In the genomic region with DNA sequence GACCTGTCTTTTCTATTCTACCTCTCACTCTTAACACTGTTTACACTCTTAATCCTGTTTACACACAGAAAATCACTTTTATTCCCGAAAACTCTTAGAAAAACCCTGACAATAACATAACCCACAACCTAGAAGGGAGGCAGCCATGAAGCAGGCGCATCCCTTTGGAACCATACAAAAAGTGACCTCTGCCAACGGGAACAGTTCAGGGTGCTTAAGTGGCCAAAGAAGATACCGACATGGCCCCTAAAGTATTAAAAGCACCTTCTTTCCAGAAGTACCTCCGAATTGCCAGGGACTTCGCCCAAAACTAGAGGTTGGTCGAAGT, we compare ENCODE assay signal across 8 cellular contexts. TPM values are rescaled to one million over a fixed set of nuclear protein-coding genes. Genes with fewer than 3 reads are reported as not detected.
A peak's percentile ranks its signal among the peaks of the same experiment; 100 is the strongest.
DNase-seq lines count a peak whose midpoint lies in the region; ATAC-seq and TF ChIP-seq lines count a peak whose summit lies in the region.

No MANE protein-coding gene starts in this region.

- H3K4me3 ChIP-seq in A673 (ENCODE audit: low read depth, low read length, poor library complexity, severe bottlenecking) (peak overlapping the region; percentile 66), tibial artery (peak overlapping the region; percentile 61 to 71)

- H3K4me1 ChIP-seq in A673 (ENCODE audit: insufficient read depth, low read length, poor library complexity, severe bottlenecking), result peaks cover 8% of the 10 kb centered on the region
- H3K4me1 ChIP-seq in tibial artery, result peaks cover 0 to 47% (median 20%) of the 10 kb centered on the region in 4 donors

- no peaks in the 10 kb centered on the region for H3K27me3 ChIP-seq in A673 (replicated peaks; ENCODE audit: insufficient read depth, low read depth, low read length, poor library complexity)
- H3K27me3 ChIP-seq in tibial artery, result no peaks in the 10 kb centered on the region

- POLR2A ChIA-PET in A673 (lab: Charles Lee; ENCODE audit: low non-redundant PET), result no interaction called here

- no peaks in the 10 kb centered on the region for H3K9me3 ChIP-seq in A673 (ENCODE audit: low read depth, low read length, poor library complexity, severe bottlenecking)
- no peaks in the 10 kb centered on the region for H3K9me3 ChIP-seq in tibial artery

- H3K27ac ChIP-seq in A673 (ENCODE audit: low read depth, low read length, poor library complexity, severe bottlenecking), result peak overlapping the region; percentile 92
- H3K27ac ChIP-seq in angular gyrus (ENCODE audit: low read depth, low read length), result peak overlapping the region; percentile 77
- peak overlapping the region; percentile 86 to 87 for H3K27ac ChIP-seq in tibial artery

- DNase-seq in A673 (ENCODE audit: low spot score) (no peak), left colon (peak in 1 of 2 donors; percentile 11), tibial artery (no peak), mesenteric fat pad (ENCODE audit: low spot score) (no peak), NOMO-1 treated with DMSO at 0.1 percent for 48 hours (lab: John Stamatoyannopoulos, UW; ENCODE audit: unreplicated experiment) (no peak)

- intact Hi-C loops in A673 (cut with micrococcal nuclease; ENCODE audit: unreplicated experiment) (loop anchor here (5.0 kb wide), 1 partner anchor 385 kb away; no protein-coding TSS in a partner anchor), left colon (cut with DNase I, micrococcal nuclease) (no loop called here), tibial artery (cut with DNase I; ENCODE audit: low total_unique reads) (no loop called here)

- no peaks in the 10 kb centered on the region for H3K36me3 ChIP-seq in A673 (ENCODE audit: insufficient read depth, low read length, poor library complexity, severe bottlenecking)
- H3K36me3 ChIP-seq in tibial artery, result peaks cover 3 to 14% (median 6%) of the 10 kb centered on the region in 3 donors

- ATAC-seq in GM19324 (IDR thresholded peaks at IDR 0.05; ENCODE audit: low FRiP score, unreplicated experiment), result peak; percentile 13
- peak; percentile 15 for ATAC-seq in HG03432 (IDR thresholded peaks at IDR 0.05; ENCODE audit: unreplicated experiment)
- ATAC-seq in left colon, result peak; percentile 42

- no peak for TF ChIP-seq CTCF in A673 (conservative IDR thresholded peaks at IDR 0.05; ENCODE audit: low read depth, low read length)
- TF ChIP-seq CTCF in tibial artery (IDR thresholded peaks at IDR 0.05), result no peak

- BruUV-seq in A673 (replicated peaks; lab: Mats Ljungman, UMichigan), result TSS peak; percentile 68

- CTCF ChIA-PET in A673 (lab: Charles Lee), result no interaction called here

RNA-seq across cellular contexts. Expression of a gene that starts 0.5 kb away (rescaled TPM):
- total RNA-seq in A673 (2021) (20.5 and 22.7 TPM in 2 replicates), left colon (10 to 100 TPM; 42.3 to 55.0 TPM), mesenteric fat pad (18.9 TPM)

RNA-seq across cellular contexts. Expression of a gene that starts 0.6 kb away (rescaled TPM):
- 10.7 and 11.7 TPM in 2 replicates for total RNA-seq in A673 (2021)
- total RNA-seq in left colon, result 1 to 10 TPM; 2.0 to 2.5 TPM
- 3.1 TPM for total RNA-seq in mesenteric fat pad

RNA-seq across cellular contexts. Expression of a gene that starts 37.2 kb away (rescaled TPM):
- not detected in 2 replicates for total RNA-seq in A673 (2021)
- total RNA-seq in left colon, result under 1 TPM in 1 of 2 donors, not detected in 1; 0.22 TPM
- not detected for total RNA-seq in mesenteric fat pad
